In the genomic region with DNA sequence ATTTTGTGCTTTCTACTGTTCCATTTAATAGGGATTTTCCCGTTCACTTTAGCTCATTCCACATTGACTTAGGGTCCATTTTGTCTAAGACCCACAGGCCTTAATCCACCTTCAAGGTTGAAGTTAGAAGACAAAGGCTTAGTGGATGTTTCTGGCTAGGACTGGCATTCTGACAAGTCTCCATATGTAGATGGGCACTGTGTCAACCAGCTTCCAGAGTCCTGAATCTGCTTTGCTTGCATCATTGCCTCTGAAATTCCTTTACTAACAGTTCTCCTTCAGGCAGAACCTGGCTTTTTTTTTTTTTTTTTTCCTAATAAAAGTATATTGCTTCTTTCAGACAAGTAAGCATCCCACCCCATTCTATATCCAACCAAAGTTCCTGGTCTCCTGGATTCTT, we compare ENCODE assay signal across 8 cellular contexts.
DNase-seq lines count a peak whose midpoint lies in the region; ATAC-seq and TF ChIP-seq lines count a peak whose summit lies in the region.

No MANE protein-coding gene starts in this region.

- ATAC-seq in HG03457 (IDR thresholded peaks at IDR 0.05; ENCODE audit: unreplicated experiment) (no peak), GM19023 (IDR thresholded peaks at IDR 0.05; ENCODE audit: unreplicated experiment) (no peak)

- H3K9me3 ChIP-seq in HEK293 (ENCODE audit: control insufficient read depth, insufficient read depth, low read depth, low read length) (no peaks in the 10 kb centered on the region), muscle layer of colon (ENCODE audit: low read length) (no peaks in the 10 kb centered on the region)

- H3K36me3 ChIP-seq in HEK293 (ENCODE audit: control insufficient read depth in 2 of 2, insufficient read depth in 1 of 2, low read length in 2 of 2) (peaks cover 10 to 31% of the 10 kb centered on the region in 2 experiments), muscle layer of colon (ENCODE audit: insufficient read depth, low read length) (no peaks in the 10 kb centered on the region)

- H3K27ac ChIP-seq in HEK293 (ENCODE audit: extremely low read depth, low read depth, low read length), result peak overlapping the region; percentile 39
- H3K27ac ChIP-seq in muscle layer of colon (ENCODE audit: low read depth, low read length), result peak overlapping the region; percentile 72

- CTCF ChIA-PET in HEK293 (lab: Yijun Ruan, JAX), result interaction anchor here (0.6 to 1.0 kb wide), 3 partner anchors 44 to 244 kb away, joined by 3 read pairs; no protein-coding TSS in a partner anchor
- CTCF ChIA-PET in GM10248 (lab: Yijun Ruan, JAX), result interaction anchor here (0.7 to 4.2 kb wide), 23 partner anchors 8 to 298 kb away, joined by 3 to 55 read pairs (median 5); partner anchors contain the start of gene PDCD4

- H3K9ac ChIP-seq in muscle layer of colon (ENCODE audit: low read length), result no peak overlapping the region

- peak; percentile 37 for DNase-seq in AG09309 (ENCODE audit: low read depth)
- DNase-seq in GM10248 (ENCODE audit: extremely low spot score), result no peak
- no peak for DNase-seq in endothelial cell (ENCODE audit: low spot score)

- H3K27ac Mint-ChIP-seq in brain (peak overlapping the region in 4 of 5 experiments; percentile 75 to 92 (median 84)), endothelial cell (ENCODE audit: unreplicated experiment) (no peak overlapping the region)

- peak overlapping the region in 1 of 5 experiments; percentile 33 for H3K4me3 Mint-ChIP-seq in brain
- no peak overlapping the region for H3K4me3 Mint-ChIP-seq in endothelial cell (ENCODE audit: unreplicated experiment)

- H3K9me3 Mint-ChIP-seq in brain (peaks cover 0 to 4% (median 0%) of the 10 kb centered on the region in 5 experiments), endothelial cell (ENCODE audit: unreplicated experiment) (no peaks in the 10 kb centered on the region)

- no peak overlapping the region for H3K4me3 ChIP-seq in AG09309 (ENCODE audit: control insufficient read depth, low read depth, low read length)
- no peak overlapping the region for H3K4me3 ChIP-seq in HEK293 (ENCODE audit: low read depth, low read length)
- no peak overlapping the region for H3K4me3 ChIP-seq in muscle layer of colon (ENCODE audit: low read depth in 1 of 2, low read length in 2 of 2)

- peaks cover 43% of the 10 kb centered on the region for H3K4me1 Mint-ChIP-seq in brain
- H3K4me1 Mint-ChIP-seq in endothelial cell (ENCODE audit: unreplicated experiment), result peaks cover 15% of the 10 kb centered on the region

- peaks cover 4% of the 10 kb centered on the region for H3K36me3 Mint-ChIP-seq in brain
- H3K36me3 Mint-ChIP-seq in endothelial cell (ENCODE audit: low read depth, unreplicated experiment), result no peaks in the 10 kb centered on the region

- H3K4me1 ChIP-seq in HEK293 (ENCODE audit: control insufficient read depth, insufficient read depth, low read length) (peaks cover 12% of the 10 kb centered on the region), muscle layer of colon (ENCODE audit: insufficient read depth, low read length) (peaks cover 38% of the 10 kb centered on the region)

- TF ChIP-seq CTCF in AG09309 (IDR thresholded peaks at IDR 0.05; ENCODE audit: control insufficient read depth, insufficient read depth, low read depth, low read length, missing control alignments) (no peak), HEK293 (tag by site-specific recombination; IDR thresholded peaks at IDR 0.05) (no peak), brain (conservative IDR thresholded peaks at IDR 0.05) (no peak), GM10248 (IDR thresholded peaks at IDR 0.05; ENCODE audit: control extremely low read depth, extremely low read depth, low read depth, missing control alignments) (no peak), endothelial cell (IDR thresholded peaks at IDR 0.05; ENCODE audit: unreplicated experiment) (no peak)

- H3K27me3 Mint-ChIP-seq in brain (peaks cover 4% of the 10 kb centered on the region), endothelial cell (ENCODE audit: unreplicated experiment) (peaks cover 2% of the 10 kb centered on the region)

- H3K27me3 ChIP-seq in muscle layer of colon (ENCODE audit: control insufficient read depth in 1 of 2, insufficient read depth in 2 of 2, low read length in 2 of 2), result no peaks in the 10 kb centered on the region

- POLR2A ChIA-PET in HEK293 (lab: Yijun Ruan, JAX) (interaction anchor here (1.0 to 2.3 kb wide), 5 partner anchors 9 to 497 kb away, joined by 3 to 15 read pairs (median 6); partner anchors contain the start of genes BBIP1, PDCD4, SHOC2 and SMNDC1), GM10248 (lab: Yijun Ruan, JAX) (interaction anchor here (0.6 to 2.0 kb wide), 2 partner anchors 9 to 42 kb away, joined by 3 to 5 read pairs; no protein-coding TSS in a partner anchor)

TF ChIP-seq in HEK293, 187 proteins besides CTCF, POLR2A, EP300 and RAD21:
- TF ChIP-seq ZNF335 (tag by site-specific recombination; conservative IDR thresholded peaks at IDR 0.05) (peak; percentile 51), ZNF664 (tag by site-specific recombination; IDR thresholded peaks at IDR 0.05) (no peak), HIC1 (tag by site-specific recombination; IDR thresholded peaks at IDR 0.05) (no peak)
